ENCODE assay signal across 25 cellular contexts in the genomic region with DNA sequence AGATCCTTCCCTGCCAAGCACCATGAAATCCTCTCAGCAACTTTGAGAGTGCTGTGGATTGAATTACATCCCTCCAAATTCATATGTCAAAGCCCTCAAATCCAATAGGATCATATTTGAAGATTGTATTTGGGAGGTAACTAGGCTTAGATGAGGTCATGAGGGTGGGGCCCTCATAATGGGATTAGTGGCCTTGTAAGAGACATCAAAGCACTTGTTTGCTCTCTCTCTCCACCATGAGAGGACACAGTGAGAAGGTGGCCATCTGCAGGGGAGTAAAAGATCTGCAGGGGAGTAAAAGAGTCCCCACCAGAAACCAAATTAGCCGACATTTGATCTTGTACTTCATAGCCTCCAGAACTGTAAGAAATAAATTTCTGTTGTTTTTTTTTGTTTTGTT.
DNase-seq lines count a peak whose midpoint lies in the region; ATAC-seq and TF ChIP-seq lines count a peak whose summit lies in the region.
"Had no signal": no experiment of that assay in that cellular context is flagged by ENCODE, and none has a peak within 500 bp of the region (broad histone marks: within the 10 kb centered on the region; RNA-seq: fewer than 3 reads in every experiment).

No MANE protein-coding gene starts in this region.

- in situ Hi-C loops in KBM-7 (cut with MboI; ENCODE audit: low pct_unique_long_range_greater_than_20kb, low sequenced_read_pairs) = no loop called here
- in situ Hi-C loops in Panc1 (cut with HindIII; ENCODE audit: low pct_unique_long_range_greater_than_20kb, low sequenced_read_pairs) = no loop called here

- intact Hi-C loops in Panc1 (cut with micrococcal nuclease; ENCODE audit: unreplicated experiment) = no loop called here
- intact Hi-C loops in CD4-positive, alpha-beta memory T cell (cut with micrococcal nuclease) = no loop called here

- BruUV-seq in Panc1 (replicated peaks; lab: Mats Ljungman, UMichigan) = no TSS peak

- no peaks in the 10 kb centered on the region for H3K36me3 ChIP-seq in Panc1 (ENCODE audit: control insufficient read depth, insufficient read depth, low read length)
- H3K36me3 ChIP-seq in smooth muscle cell (ENCODE audit: low read depth) = no peaks in the 10 kb centered on the region
- no peaks in the 10 kb centered on the region for H3K36me3 ChIP-seq in CD4-positive, alpha-beta memory T cell (ENCODE audit: insufficient read depth, low read length)
- H3K36me3 ChIP-seq: left ventricle myocardium inferior, sigmoid colon, suprapubic skin had no signal

- peaks cover 3 to 23% (median 17%) of the 10 kb centered on the region in 8 donors for H3K9me3 Mint-ChIP-seq in CD4-positive, alpha-beta memory T cell

- H3F3A ChIP-seq in smooth muscle cell (ENCODE audit: low read depth) = no peaks in the 10 kb centered on the region

- no peak overlapping the region for H3K27ac ChIP-seq in Panc1 (ENCODE audit: low read length)
- H3K27ac ChIP-seq in smooth muscle cell (ENCODE audit: low read depth) = no peak overlapping the region
- no peak overlapping the region for H3K27ac ChIP-seq in CD4-positive, alpha-beta memory T cell (ENCODE audit: low read depth, low read length)
- H3K27ac ChIP-seq: left ventricle myocardium inferior, sigmoid colon, suprapubic skin, VCaP had no signal

- H3K4me1 ChIP-seq in Panc1 (ENCODE audit: control insufficient read depth, insufficient read depth, low read length) (no peaks in the 10 kb centered on the region), smooth muscle cell (ENCODE audit: low read depth) (no peaks in the 10 kb centered on the region)
- H3K4me1 ChIP-seq in CD4-positive, alpha-beta memory T cell (ENCODE audit: insufficient read depth, low read length) = no peaks in the 10 kb centered on the region
- H3K4me1 ChIP-seq: left ventricle myocardium inferior, suprapubic skin had no signal

- no peak overlapping the region for H3K4me2 ChIP-seq in smooth muscle cell

- no peaks in the 10 kb centered on the region for H3K27me3 ChIP-seq in Panc1 (ENCODE audit: control insufficient read depth, insufficient read depth, low read length)
- H3K27me3 ChIP-seq in smooth muscle cell (ENCODE audit: low read depth) = no peaks in the 10 kb centered on the region
- H3K27me3 ChIP-seq in CD4-positive, alpha-beta memory T cell (ENCODE audit: insufficient read depth, low read length) = no peaks in the 10 kb centered on the region
- H3K27me3 ChIP-seq: sigmoid colon, suprapubic skin had no signal

- no peaks in the 10 kb centered on the region for H3K36me3 Mint-ChIP-seq in CD4-positive, alpha-beta memory T cell
- H3K36me3 Mint-ChIP-seq: CD14-positive monocyte; stimulated activated naive B cell treated with anti-CD40 and anti-IgM and Interleukin-4, amounts not matched to agents 10 μg/mL and 1 μg/mL and 100 μg/mL, for 72 hours had no signal

- H3K9me3 ChIP-seq in Panc1 (ENCODE audit: control insufficient read depth, insufficient read depth, low read depth, low read length) (no peaks in the 10 kb centered on the region), smooth muscle cell (replicated peaks; ENCODE audit: low read depth) (no peaks in the 10 kb centered on the region)
- H3K9me3 ChIP-seq in CD4-positive, alpha-beta memory T cell (ENCODE audit: control insufficient read depth in 1 of 2, low read length in 2 of 2) = no peaks in the 10 kb centered on the region
- H3K9me3 ChIP-seq: suprapubic skin had no signal

- no peaks in the 10 kb centered on the region for H3K79me2 ChIP-seq in smooth muscle cell (ENCODE audit: low read depth)

- H2AFZ ChIP-seq in smooth muscle cell (ENCODE audit: low read depth) = no peak overlapping the region

- WGBS in smooth muscle cell (ENCODE audit: low lambda C conversion rate) = 100% methylated on average over 1 of the region's 1 CpG

- no peaks in the 10 kb centered on the region for H3K4me1 Mint-ChIP-seq in CD4-positive, alpha-beta memory T cell
- H3K4me1 Mint-ChIP-seq: activated CD4-positive, alpha-beta T cell treated with anti-CD3 and anti-CD28 coated beads, Interleukin-2, amount 10 ng/mL, durations not matched to agents 7 days and 5 days; CD14-positive monocyte; central memory CD8-positive, alpha-beta T cell; stimulated activated naive B cell treated with anti-CD40 and anti-IgM and Interleukin-4, amounts not matched to agents 10 μg/mL and 1 μg/mL and 100 μg/mL, for 72 hours had no signal

- H3K27me3 Mint-ChIP-seq in CD4-positive, alpha-beta memory T cell = peaks cover 0 to 2% of the 10 kb centered on the region in 2 donors
- H3K27me3 Mint-ChIP-seq: activated CD4-positive, alpha-beta T cell treated with anti-CD3 and anti-CD28 coated beads, Interleukin-2, amount 10 ng/mL, durations not matched to agents 7 days and 5 days; activated T-cell treated with anti-CD3 and anti-CD28 coated beads, Interleukin-2, amount 50 U/mL, for 24 hours; central memory CD8-positive, alpha-beta T cell; stimulated activated naive B cell treated with anti-CD40 and anti-IgM and Interleukin-4, amounts not matched to agents 10 μg/mL and 1 μg/mL and 100 μg/mL, for 72 hours had no signal

- no peak overlapping the region for H3K9ac ChIP-seq in smooth muscle cell (ENCODE audit: low read depth)

- ATAC-seq in Panc1 = no peak
- peak; percentile 77 for ATAC-seq in esophagus mucosa
- ATAC-seq: stimulated activated naive B cell treated with anti-CD40 and anti-IgM and Interleukin-4, amounts not matched to agents 10 μg/mL and 1 μg/mL and 100 μg/mL, for 72 hours had no signal

- POLR2A ChIA-PET in Panc1 (lab: Charles Lee) = no interaction called here
- POLR2A ChIA-PET in CD4-positive, alpha-beta memory T cell (lab: Charles Lee; ENCODE audit: partially characterized antibody) = no interaction called here

- H3K27ac Mint-ChIP-seq in CD4-positive, alpha-beta memory T cell = no peak overlapping the region
- H3K27ac Mint-ChIP-seq: activated CD4-positive, alpha-beta T cell treated with anti-CD3 and anti-CD28 coated beads, Interleukin-2, amount 10 ng/mL, durations not matched to agents 7 days and 5 days; activated T-cell treated with anti-CD3 and anti-CD28 coated beads, Interleukin-2, amount 50 U/mL, for 24 hours; CD14-positive monocyte; stimulated activated naive B cell treated with anti-CD40 and anti-IgM and Interleukin-4, amounts not matched to agents 10 μg/mL and 1 μg/mL and 100 μg/mL, for 72 hours; T-helper 2 cell treated with Interferon-gamma antibody and Interleukin-4, amounts not matched to agents 5 μg/mL and 100 μg/mL, for 36 hours had no signal

- CTCF ChIA-PET in Panc1 (lab: Charles Lee) = no interaction called here
- CTCF ChIA-PET in CD4-positive, alpha-beta memory T cell (lab: Charles Lee; ENCODE audit: partially characterized antibody) = no interaction called here

- DNase-seq in ELF-1 (ENCODE audit: low read depth, low spot score) (peak; percentile 2), KBM-7 (peak; percentile 12), Panc1 (ENCODE audit: low read depth, low spot score) (no peak), putamen (ENCODE audit: low spot score) (no peak), smooth muscle cell (lab: John Stamatoyannopoulos, UW; ENCODE audit: unreplicated experiment) (no peak)
- no peak for DNase-seq in CD4-positive, alpha-beta memory T cell
- DNase-seq: activated CD4-positive, alpha-beta T cell treated with anti-CD3 and anti-CD28 coated beads, Interleukin-2, amount 10 ng/mL, durations not matched to agents 7 days and 5 days; activated gamma-delta T cell treated with Interleukin-2 at 50 U/mL for 16 hours; activated T-cell treated with anti-CD3 and anti-CD28 coated beads, Interleukin-2, amount 50 U/mL, for 24 hours; dermis blood vessel endothelial cell; islet precursor cell; Karpas-422; left ventricle myocardium inferior; NCI-H1092; NCI-H187 treated with DMSO at 0.1 percent for 48 hours; NCI-H774; sigmoid colon; stimulated activated CD4-positive, alpha-beta T cell treated with anti-CD3 and anti-CD28 coated beads, Interleukin-4, amount 100 ng/mL, for 4 hours; stimulated activated naive B cell treated with anti-CD40 and anti-IgM and Interleukin-4, amounts not matched to agents 10 μg/mL and 1 μg/mL and 100 μg/mL, for 72 hours had no signal

- peak; percentile 20 for TF ChIP-seq CTCF in Panc1 (IDR thresholded peaks at IDR 0.05)
- TF ChIP-seq CTCF in smooth muscle cell (IDR thresholded peaks at IDR 0.05; ENCODE audit: borderline replicate concordance, insufficient read depth, poor library complexity, severe bottlenecking) = no peak

- H4K20me1 ChIP-seq in smooth muscle cell (ENCODE audit: low read depth) = no peaks in the 10 kb centered on the region

- no peak overlapping the region for H3K4me3 ChIP-seq in Panc1 (ENCODE audit: low read depth in 2 of 2, low read length in 2 of 2)
- H3K4me3 ChIP-seq in smooth muscle cell = no peak overlapping the region
- no peak overlapping the region for H3K4me3 ChIP-seq in CD4-positive, alpha-beta memory T cell (ENCODE audit: low read length in 2 of 2)
- H3K4me3 ChIP-seq: left ventricle myocardium inferior, sigmoid colon, suprapubic skin had no signal

- no peak overlapping the region for H3K4me3 Mint-ChIP-seq in CD4-positive, alpha-beta memory T cell
- H3K4me3 Mint-ChIP-seq: activated CD4-positive, alpha-beta T cell treated with anti-CD3 and anti-CD28 coated beads, Interleukin-2, amount 10 ng/mL, durations not matched to agents 7 days and 5 days; activated T-cell treated with anti-CD3 and anti-CD28 coated beads, Interleukin-2, amount 50 U/mL, for 24 hours; CD14-positive monocyte; central memory CD8-positive, alpha-beta T cell; stimulated activated naive B cell treated with anti-CD40 and anti-IgM and Interleukin-4, amounts not matched to agents 10 μg/mL and 1 μg/mL and 100 μg/mL, for 72 hours; T-helper 2 cell treated with Interferon-gamma antibody and Interleukin-4, amounts not matched to agents 5 μg/mL and 100 μg/mL, for 36 hours had no signal

Comparison
In these comparisons a context has a peak if more than half of its experiments do, and no peak if none do; other contexts are left out.
1. DNase-seq: peak in ELF-1 (single experiment) and KBM-7 (single experiment); none in Panc1 (single experiment), putamen (single experiment), smooth muscle cell (single experiment) and CD4-positive, alpha-beta memory T cell (0 of 5).